10 cellular contexts compared by ENCODE assay signal in genomic region chr17:61398721-61399130, GRCh38. TPM values are rescaled to one million over a fixed set of nuclear protein-coding genes. Genes with fewer than 3 reads are reported as not detected.
DNase-seq lines count a peak whose midpoint lies in the region; ATAC-seq and TF ChIP-seq lines count a peak whose summit lies in the region.
"Had no signal": no experiment of that assay in that cellular context is flagged by ENCODE, and none has a peak within 500 bp of the region (broad histone marks: within the 10 kb centered on the region; RNA-seq: fewer than 3 reads in every experiment).

No MANE protein-coding gene starts in this region.

- H3K4me3 Mint-ChIP-seq in activated naive CD4-positive, alpha-beta T cell treated with anti-CD3 and anti-CD28 coated beads, Interleukin-2, amount 10 ng/mL, durations not matched to agents 7 days and 5 days: peak overlapping the region; percentile 26

- peaks cover 0 to 18% of the 10 kb centered on the region in 2 donors for H3K4me1 ChIP-seq in lung (ENCODE audit: control insufficient read depth in 2 of 2, insufficient read depth in 2 of 2, low read length in 2 of 2)
- peaks cover 30 to 61% (median 41%) of the 10 kb centered on the region in 4 donors for H3K4me1 ChIP-seq in upper lobe of left lung

- no peak for TF ChIP-seq CTCF in brain microvascular endothelial cell (IDR thresholded peaks at IDR 0.05; ENCODE audit: low read depth, low read length, missing control alignments)
- TF ChIP-seq CTCF in lung (IDR thresholded peaks at IDR 0.05; ENCODE audit: control extremely low read depth, extremely low read depth): no peak
- TF ChIP-seq CTCF in upper lobe of left lung (IDR thresholded peaks at IDR 0.05): no peak

- in situ Hi-C loops in brain microvascular endothelial cell (cut with HindIII; ENCODE audit: low pct_ligation_motif_present, low sequenced_read_pairs): no loop called here

- peak overlapping the region; percentile 84 for H3K4me3 ChIP-seq in brain microvascular endothelial cell (ENCODE audit: low read depth, low read length)
- peak overlapping the region; percentile 77 for H3K4me3 ChIP-seq in lung
- H3K4me3 ChIP-seq in upper lobe of left lung: peak overlapping the region; percentile 55 to 63 (median 60)

- WGBS in lung, 2 donors: 3% methylated on average over 27 to 34 of the region's 34 CpGs
- WGBS in upper lobe of left lung, 2 donors: 5% methylated on average over 16 to 27 of the region's 34 CpGs

- H3K4me1 Mint-ChIP-seq in activated naive CD4-positive, alpha-beta T cell treated with anti-CD3 and anti-CD28 coated beads, Interleukin-2, amount 10 ng/mL, durations not matched to agents 7 days and 5 days: peaks cover 28% of the 10 kb centered on the region

- H3K27me3 ChIP-seq in brain microvascular endothelial cell (replicated peaks) (no peaks in the 10 kb centered on the region), lung (ENCODE audit: control insufficient read depth, insufficient read depth) (no peaks in the 10 kb centered on the region), upper lobe of left lung (peaks cover 1 to 67% (median 46%) of the 10 kb centered on the region in 4 donors)

- TF ChIP-seq EP300 in upper lobe of left lung (IDR thresholded peaks at IDR 0.05): no peak

- DNase-seq in activated naive CD4-positive, alpha-beta T cell treated with anti-CD3 and anti-CD28 coated beads, Interleukin-2, amount 10 ng/mL, durations not matched to agents 7 days and 5 days: no peak
- DNase-seq in activated naive CD4-positive, alpha-beta T cell (lab: John Stamatoyannopoulos, UW): no peak
- no peak for DNase-seq in brain microvascular endothelial cell
- no peak for DNase-seq in lung (ENCODE audit: low spot score)
- no peak for DNase-seq in upper lobe of left lung
- DNase-seq in amygdala (lab: John Stamatoyannopoulos, UW): no peak
- DNase-seq in dermis blood vessel endothelial cell: no peak

- peak overlapping the region; percentile 82 for H3K27ac Mint-ChIP-seq in activated naive CD4-positive, alpha-beta T cell treated with anti-CD3 and anti-CD28 coated beads, Interleukin-2, amount 10 ng/mL, durations not matched to agents 7 days and 5 days

- ATAC-seq in lung (ENCODE audit: insufficient read depth, low FRiP score): no peak
- ATAC-seq in upper lobe of left lung (ENCODE audit: low FRiP score in 2 of 2): no peak
- no peak for ATAC-seq in GM18502 (IDR thresholded peaks at IDR 0.05; ENCODE audit: poor library complexity, unreplicated experiment)

- H3K9me3 ChIP-seq in lung (ENCODE audit: control insufficient read depth in 2 of 2, insufficient read depth in 1 of 2, low read length in 1 of 2): peaks cover 0 to 5% of the 10 kb centered on the region in 2 donors
- no peaks in the 10 kb centered on the region for H3K9me3 ChIP-seq in upper lobe of left lung
- H3K9me3 ChIP-seq: neutrophil had no signal

- peaks cover 98% of the 10 kb centered on the region for H3K27me3 Mint-ChIP-seq in activated naive CD4-positive, alpha-beta T cell treated with anti-CD3 and anti-CD28 coated beads, Interleukin-2, amount 10 ng/mL, durations not matched to agents 7 days and 5 days

- peak overlapping the region; percentile 39 for H3K27ac ChIP-seq in brain microvascular endothelial cell
- H3K27ac ChIP-seq in lung (ENCODE audit: low read depth in 1 of 2, low read length in 1 of 2): peak overlapping the region; percentile 55 to 90
- H3K27ac ChIP-seq in upper lobe of left lung: peak overlapping the region; percentile 90 to 97 (median 92)
- H3K27ac ChIP-seq: neutrophil had no signal

- CTCF ChIA-PET in activated naive CD4-positive, alpha-beta T cell treated with anti-CD3 and anti-CD28 coated beads, Interleukin-2, amount 10 ng/mL, durations not matched to agents 7 days and 5 days (lab: Charles Lee): no interaction called here

- no peaks in the 10 kb centered on the region for H3K9me3 Mint-ChIP-seq in activated naive CD4-positive, alpha-beta T cell treated with anti-CD3 and anti-CD28 coated beads, Interleukin-2, amount 10 ng/mL, durations not matched to agents 7 days and 5 days

- TF ChIP-seq POLR2A in upper lobe of left lung (IDR thresholded peaks at IDR 0.05): no peak

- H3K36me3 ChIP-seq in brain microvascular endothelial cell (replicated peaks): peaks cover 3% of the 10 kb centered on the region
- peaks cover 0 to 9% of the 10 kb centered on the region in 2 donors for H3K36me3 ChIP-seq in lung (ENCODE audit: control insufficient read depth in 2 of 2, insufficient read depth in 2 of 2, low read length in 2 of 2)
- peaks cover 0 to 24% (median 7%) of the 10 kb centered on the region in 4 donors for H3K36me3 ChIP-seq in upper lobe of left lung
- H3K36me3 ChIP-seq: neutrophil had no signal

- H3K36me3 Mint-ChIP-seq in activated naive CD4-positive, alpha-beta T cell treated with anti-CD3 and anti-CD28 coated beads, Interleukin-2, amount 10 ng/mL, durations not matched to agents 7 days and 5 days: peaks cover 6% of the 10 kb centered on the region

RNA-seq across cellular contexts. Expression of gene TBX2, which starts 0.9 kb away (rescaled TPM):
- total RNA-seq in lung (100 to 1,000 TPM; 106 to 155 TPM), upper lobe of left lung (100 to 1,000 TPM in 2 of 6 donors, 10 to 100 TPM in 4; 22.4 to 130 (median 92.7) TPM), dermis blood vessel endothelial cell (0.09 and 0.34 TPM in 2 replicates)
- polyA plus RNA-seq in lung: 10 to 100 TPM; 44.5 to 52.2 TPM

RNA-seq across cellular contexts. Expression of gene TBX4, which starts 53.5 kb away (rescaled TPM):
- total RNA-seq in lung (10 to 100 TPM; 28.7 to 53.7 TPM), upper lobe of left lung (10 to 100 TPM; 10.2 to 69.1 (median 22.7) TPM), dermis blood vessel endothelial cell (not detected in 2 replicates)
- polyA plus RNA-seq in lung: 10 to 100 TPM in 1 of 2 donors, 1 to 10 TPM in 1; 6.1 to 15.3 TPM
- total RNA-seq: Daoy had no signal

Comparison
In these comparisons a context has a peak if more than half of its experiments do, and no peak if none do; other contexts are left out.
1. H3K27ac ChIP-seq: peak in every context shown above with its lines; median percentile 92 in upper lobe of left lung; 72 in lung; 39 in brain microvascular endothelial cell.
2. RNA of gene TBX2, which starts 0.9 kb away (total RNA-seq): 106 to 155 TPM in lung and 22.4 to 130 TPM in upper lobe of left lung; 0.09 to 0.34 TPM in dermis blood vessel endothelial cell; every median in the first group is over 10 times any median in the second.
3. RNA of gene TBX4, which starts 53.5 kb away (total RNA-seq): 28.7 to 53.7 TPM in lung and 10.2 to 69.1 TPM in upper lobe of left lung; not detected in dermis blood vessel endothelial cell; every median in the first group is over 10 times any median in the second.
4. Peak in every context shown above with its lines, with median percentiles within 50 percentile points of each other: H3K4me3 ChIP-seq.